In genomic region chr1:63368131-63368530, GRCh38 we compare ENCODE assay signal across 8 cellular contexts. TPM values are rescaled to one million over a fixed set of nuclear protein-coding genes. Genes with fewer than 3 reads are reported as not detected.
DNase-seq lines count a peak whose midpoint lies in the region; ATAC-seq and TF ChIP-seq lines count a peak whose summit lies in the region.

No MANE protein-coding gene starts in this region.

- H3K36me3 ChIP-seq in H7 (replicated peaks; ENCODE audit: control insufficient read depth, insufficient read depth, low read length) (peaks cover 1% of the 10 kb centered on the region; the same call in 1 of the 2 replicates), SK-N-MC (ENCODE audit: insufficient read depth, low read length) (peaks cover 22% of the 10 kb centered on the region), esophagus (ENCODE audit: control insufficient read depth in 2 of 2, insufficient read depth in 2 of 2, low read length in 1 of 2) (no peaks in the 10 kb centered on the region), psoas muscle (ENCODE audit: insufficient read depth in 1 of 2, low read depth in 1 of 2) (peaks cover 0 to 23% of the 10 kb centered on the region in 2 donors)

- 3 to 4% methylated on average over 10 of the region's 10 CpGs for WGBS in esophagus, 2 donors
- 1 to 6% (median 2%) methylated on average over 10 of the region's 10 CpGs for WGBS in psoas muscle, 3 donors

- no peak for TF ChIP-seq CTCF in psoas muscle (IDR thresholded peaks at IDR 0.05)

- H3K9me3 ChIP-seq in SK-N-MC (ENCODE audit: low read depth, low read length) (no peaks in the 10 kb centered on the region), esophagus (ENCODE audit: control insufficient read depth in 2 of 2, insufficient read depth in 1 of 2, low read depth in 1 of 2, low read length in 1 of 2) (no peaks in the 10 kb centered on the region), psoas muscle (no peaks in the 10 kb centered on the region)

- H3K9ac ChIP-seq in SK-N-MC (ENCODE audit: insufficient read length) = peak overlapping the region; percentile 96

- intact Hi-C loops in psoas muscle (cut with DNase I) = no loop called here

- H3K4me3 ChIP-seq in H7 (ENCODE audit: insufficient read depth, low read depth, low read length) (peak overlapping the region; percentile 97), SK-N-MC (peak overlapping the region; percentile 85), esophagus (ENCODE audit: low read depth in 1 of 2, low read length in 2 of 2) (peak overlapping the region; percentile 87 to 90), psoas muscle (peak overlapping the region; percentile 90)

- peak; percentile 7 for DNase-seq in GM03348 (ENCODE audit: low spot score)
- no peak for DNase-seq in H7
- no peak for DNase-seq in SK-N-MC (ENCODE audit: low read depth, low spot score)
- DNase-seq in psoas muscle = no peak
- DNase-seq in NCI-H2196 treated with DMSO at 0.1 percent for 48 hours (lab: John Stamatoyannopoulos, UW; ENCODE audit: unreplicated experiment) = no peak

- H3K4me1 ChIP-seq in esophagus (ENCODE audit: control insufficient read depth in 2 of 2, insufficient read depth in 2 of 2, low read length in 1 of 2) = peaks cover 0 to 3% of the 10 kb centered on the region in 2 donors
- peaks cover 9% of the 10 kb centered on the region for H3K4me1 ChIP-seq in psoas muscle

- ATAC-seq in psoas muscle (no peak), GM21825 (IDR thresholded peaks at IDR 0.05; ENCODE audit: unreplicated experiment) (no peak), GM18861 (IDR thresholded peaks at IDR 0.05; ENCODE audit: unreplicated experiment) (no peak)

- H3K27me3 ChIP-seq in H7 (ENCODE audit: control insufficient read depth, insufficient read depth, low read length) (peaks cover 1% of the 10 kb centered on the region; the same call in 1 of the 2 replicates), esophagus (ENCODE audit: control insufficient read depth in 1 of 2, insufficient read depth in 2 of 2, low read length in 2 of 2) (no peaks in the 10 kb centered on the region), psoas muscle (ENCODE audit: insufficient read depth in 3 of 3, low read length in 2 of 3) (no peaks in the 10 kb centered on the region)

- no peak overlapping the region; the same call in 1 of the 2 replicates for H3K27ac ChIP-seq in SK-N-MC
- peak overlapping the region in 1 of 2 donors; percentile 69 for H3K27ac ChIP-seq in esophagus (ENCODE audit: low read depth in 2 of 2, low read length in 1 of 2)
- H3K27ac ChIP-seq in psoas muscle = peak overlapping the region; percentile 85

RNA-seq across cellular contexts. Expression of gene ALG6, which starts 0.7 kb away (rescaled TPM):
- total RNA-seq in H7 (2014; rRNA removed; shearing (Covaris generic)) = 22.7 and 24.1 TPM in 2 replicates
- polyA plus RNA-seq in esophagus = 10 to 100 TPM in 1 of 2 donors, 1 to 10 TPM in 1; 8.3 to 14.1 TPM
- 1 to 10 TPM; 3.3 to 4.9 (median 4.2) TPM for total RNA-seq in psoas muscle
- polyA plus RNA-seq in psoas muscle = 1 to 10 TPM; 3.5 to 6.9 (median 6.9) TPM

RNA-seq across cellular contexts. Expression of gene FOXD3, which starts 45.8 kb away (rescaled TPM):
- total RNA-seq in H7 (2014; rRNA removed; shearing (Covaris generic)) = 41.1 and 41.2 TPM in 2 replicates
- under 1 TPM; 0.06 to 0.16 TPM for polyA plus RNA-seq in esophagus
- 1 to 10 TPM in 1 of 4 donors, under 1 TPM in 3; 0.56 to 1.2 (median 0.77) TPM for total RNA-seq in psoas muscle
- under 1 TPM; 0.13 to 0.48 (median 0.24) TPM for polyA plus RNA-seq in psoas muscle

Comparison
In these comparisons a context has a peak if more than half of its experiments do, and no peak if none do; other contexts are left out.
1. RNA of gene FOXD3, which starts 45.8 kb away (total RNA-seq): 41.1 to 41.2 TPM in H7; 0.56 to 1.2 TPM in psoas muscle; every median in the first group is over 10 times any median in the second.
2. Peak in every context shown above with its lines, with median percentiles within 50 percentile points of each other: H3K4me3 ChIP-seq.